In genomic region chr13:42225051-42225450, GRCh38 we compare ENCODE assay signal across 25 cellular contexts.
"Had no signal": no experiment of that assay in that cellular context is flagged by ENCODE, and none has a peak within 500 bp of the region (broad histone marks: within the 10 kb centered on the region; RNA-seq: fewer than 3 reads in every experiment).

No MANE protein-coding gene starts in this region.

- DNase-seq: immature natural killer cell; islet precursor cell; left ventricle myocardium inferior; mesendoderm; naive thymus-derived CD4-positive, alpha-beta T cell; ovary; stimulated activated CD4-positive, alpha-beta T cell treated with anti-CD3 and anti-CD28 coated beads, Interleukin-12 subunit alpha, Interleukin-12 subunit beta, amount 100 ng/mL, for 4 hours; stimulated activated CD4-positive, alpha-beta T cell treated with anti-CD3 and anti-CD28 coated beads, Interleukin-15, amount 100 ng/mL, for 24 hours; stimulated activated CD4-positive, alpha-beta T cell treated with anti-CD3 and anti-CD28 coated beads, Interleukin-2, amount 100 ng/mL, for 24 hours; stimulated activated CD4-positive, alpha-beta T cell treated with anti-CD3 and anti-CD28 coated beads, Interleukin-4, amount 100 ng/mL, for 1 hour; stimulated activated naive B cell treated with anti-CD40 and anti-IgM and Interleukin-4, amounts not matched to agents 10 μg/mL and 1 μg/mL and 100 μg/mL, for 72 hours; stimulated activated naive CD8-positive, alpha-beta T cell treated with anti-CD3 and anti-CD28 coated beads, Interleukin-15, Interleukin-2, amounts not matched to agents 100 U/mL and 50 U/mL, for 24 hours; stomach; testis; thyroid gland; transverse colon; upper lobe of left lung had no signal

- H3K27ac Mint-ChIP-seq: immature natural killer cell; mesothelial cell of epicardium; naive thymus-derived CD4-positive, alpha-beta T cell; natural killer cell treated with Interleukin-12 subunit alpha and Interleukin-12 subunit beta and Interleukin-15 and Interleukin-18, amount 100 ng/mL, for 72 hours; progenitor cell of endocrine pancreas; stimulated activated naive B cell treated with anti-CD40 and anti-IgM and Interleukin-4, amounts not matched to agents 10 μg/mL and 1 μg/mL and 100 μg/mL, for 72 hours had no signal

- H3K9me3 ChIP-seq: left ventricle myocardium inferior, ovary, right atrium auricular region, stomach, testis, thyroid gland, transverse colon, upper lobe of left lung, vagina had no signal

- H3K27me3 Mint-ChIP-seq: naive thymus-derived CD4-positive, alpha-beta T cell; natural killer cell treated with Interleukin-12 subunit alpha and Interleukin-12 subunit beta and Interleukin-15 and Interleukin-18, amount 100 ng/mL, for 72 hours; progenitor cell of endocrine pancreas; stimulated activated naive B cell treated with anti-CD40 and anti-IgM and Interleukin-4, amounts not matched to agents 10 μg/mL and 1 μg/mL and 100 μg/mL, for 72 hours had no signal

- H3K9me3 Mint-ChIP-seq: immature natural killer cell; naive thymus-derived CD4-positive, alpha-beta T cell; natural killer cell treated with Interleukin-12 subunit alpha and Interleukin-12 subunit beta and Interleukin-15 and Interleukin-18, amount 100 ng/mL, for 72 hours had no signal

- H3K4me1 ChIP-seq: left ventricle myocardium inferior, right atrium auricular region, stomach, testis, transverse colon, vagina had no signal

- H3K27me3 ChIP-seq: ovary, right atrium auricular region, stomach, testis, thyroid gland, transverse colon, upper lobe of left lung, vagina had no signal

- H3K27ac ChIP-seq: left ventricle myocardium inferior, ovary, right atrium auricular region, skin epidermis, stomach, testis, thyroid gland, transverse colon, upper lobe of left lung, vagina had no signal

- H3K4me3 ChIP-seq: left ventricle myocardium inferior, lung, ovary, right atrium auricular region, skin epidermis, stomach, testis, thyroid gland, transverse colon, upper lobe of left lung, vagina had no signal

- ATAC-seq: naive thymus-derived CD4-positive, alpha-beta T cell; natural killer cell treated with Interleukin-12 subunit alpha and Interleukin-12 subunit beta and Interleukin-15 and Interleukin-18, amount 100 ng/mL, for 72 hours; sciatic nerve; stimulated activated naive B cell treated with anti-CD40 and anti-IgM and Interleukin-4, amounts not matched to agents 10 μg/mL and 1 μg/mL and 100 μg/mL, for 72 hours; stimulated activated naive CD8-positive, alpha-beta T cell treated with anti-CD3 and anti-CD28 coated beads, Interleukin-15, Interleukin-2, amounts not matched to agents 100 U/mL and 50 U/mL, for 24 hours had no signal

- H3K4me3 Mint-ChIP-seq: immature natural killer cell; mesothelial cell of epicardium; naive thymus-derived CD4-positive, alpha-beta T cell; natural killer cell treated with Interleukin-12 subunit alpha and Interleukin-12 subunit beta and Interleukin-15 and Interleukin-18, amount 100 ng/mL, for 72 hours; stimulated activated naive B cell treated with anti-CD40 and anti-IgM and Interleukin-4, amounts not matched to agents 10 μg/mL and 1 μg/mL and 100 μg/mL, for 72 hours had no signal

- H3K36me3 ChIP-seq: ovary had no signal

- H3K4me1 Mint-ChIP-seq: immature natural killer cell; naive thymus-derived CD4-positive, alpha-beta T cell had no signal

- H3K36me3 Mint-ChIP-seq: immature natural killer cell had no signal
